Comparison of ENCODE assay signal across 8 cellular contexts in the genomic region with DNA sequence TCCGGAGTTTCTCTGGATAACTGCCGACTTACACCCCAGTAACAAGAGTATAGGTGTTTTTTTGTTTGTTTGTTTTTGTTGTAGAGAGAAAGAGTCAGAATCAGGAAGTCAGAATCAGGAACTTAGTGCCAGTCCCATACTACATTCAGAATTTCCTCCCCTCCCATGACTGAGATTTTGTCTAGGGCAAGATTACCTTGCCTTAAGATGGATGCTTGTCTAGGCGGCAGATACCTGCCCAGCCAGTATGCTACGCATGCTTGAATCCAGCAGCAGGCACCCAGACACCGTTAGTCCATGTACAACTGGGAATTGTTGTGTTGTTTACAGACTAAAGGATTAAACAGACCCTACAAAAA. TPM values are rescaled to one million over a fixed set of nuclear protein-coding genes. Genes with fewer than 3 reads are reported as not detected.
A peak's percentile ranks its signal among the peaks of the same experiment; 100 is the strongest.
DNase-seq lines count a peak whose midpoint lies in the region; TF ChIP-seq lines count a peak whose summit lies in the region.

No MANE protein-coding gene starts in this region.

- WGBS in esophagus muscularis mucosa, result 31% methylated on average over 5 of the region's 5 CpGs

- no peak for TF ChIP-seq EP300 in esophagus muscularis mucosa (IDR thresholded peaks at IDR 0.05)

- peak overlapping the region; percentile 84 for H3K4me2 ChIP-seq in osteoblast (ENCODE audit: insufficient read depth, low read length)

- POLR2A ChIA-PET in GM10248 (lab: Yijun Ruan, JAX), result interaction anchor here (1.5 kb wide), 1 partner anchor 98 kb away, joined by 4 read pairs; no protein-coding TSS in a partner anchor

- DNase-seq in AG09309 (ENCODE audit: low read depth) (no peak), SKM-1 (lab: John Stamatoyannopoulos, UW; ENCODE audit: unreplicated experiment) (peak; percentile 46), esophagus muscularis mucosa (ENCODE audit: extremely low spot score) (no peak), osteoblast (ENCODE audit: insufficient read length, low spot score, missing footprints) (no peak), GM10248 (ENCODE audit: extremely low spot score) (no peak), HK-2 (ENCODE audit: unreplicated experiment) (no peak), KG1 (lab: John Stamatoyannopoulos, UW) (no peak)

- H3K27me3 ChIP-seq in HUES48 (ENCODE audit: control insufficient read depth, insufficient read depth, low read length) (no peaks in the 10 kb centered on the region), esophagus muscularis mucosa (no peaks in the 10 kb centered on the region), osteoblast (ENCODE audit: insufficient read depth, low read length) (no peaks in the 10 kb centered on the region)

- CTCF ChIA-PET in GM10248 (lab: Yijun Ruan, JAX), result interaction anchor here (0.9 to 1.9 kb wide), 12 partner anchors 9 to 376 kb away, joined by 3 to 25 read pairs (median 4); no protein-coding TSS in a partner anchor

- H3K9me3 ChIP-seq in HUES48 (ENCODE audit: control insufficient read depth, insufficient read depth, low read length) (no peaks in the 10 kb centered on the region), esophagus muscularis mucosa (no peaks in the 10 kb centered on the region), osteoblast (ENCODE audit: low read depth, low read length) (no peaks in the 10 kb centered on the region)

- H3K4me3 ChIP-seq in AG09309 (ENCODE audit: control insufficient read depth, low read depth, low read length), result peak overlapping the region; percentile 38
- H3K4me3 ChIP-seq in HUES48 (ENCODE audit: low read depth, low read length), result peak overlapping the region; percentile 51
- peak overlapping the region; percentile 54 to 60 (median 58) for H3K4me3 ChIP-seq in esophagus muscularis mucosa
- H3K4me3 ChIP-seq in osteoblast (ENCODE audit: insufficient read depth, low read length), result peak overlapping the region; percentile 71

- TF ChIP-seq POLR2A in esophagus muscularis mucosa (IDR thresholded peaks at IDR 0.05; ENCODE audit: low read depth), result no peak

- H3K4me1 ChIP-seq in HUES48 (ENCODE audit: control insufficient read depth, insufficient read depth, low read length) (peaks cover 25% of the 10 kb centered on the region), esophagus muscularis mucosa (peaks cover 36 to 74% (median 63%) of the 10 kb centered on the region in 4 donors), osteoblast (ENCODE audit: insufficient read depth, low read length) (peaks cover 29% of the 10 kb centered on the region)

- peak overlapping the region; percentile 89 for H3K27ac ChIP-seq in HUES48 (ENCODE audit: low read depth, low read length)
- H3K27ac ChIP-seq in esophagus muscularis mucosa (replicated peaks in 1 of 4), result peak overlapping the region; percentile 76 to 81 (median 78)
- peak overlapping the region; percentile 82 for H3K27ac ChIP-seq in osteoblast (ENCODE audit: low read depth, low read length)

- peak overlapping the region; percentile 95 for H3K9ac ChIP-seq in HUES48 (ENCODE audit: low read depth, low read length)

- intact Hi-C loops in esophagus muscularis mucosa (cut with DNase I), result no loop called here

- H3K79me2 ChIP-seq in osteoblast (ENCODE audit: insufficient read depth, low read length), result peaks cover 88% of the 10 kb centered on the region

- H3K36me3 ChIP-seq in HUES48 (ENCODE audit: control insufficient read depth, insufficient read depth, low read length) (peaks cover 93% of the 10 kb centered on the region), esophagus muscularis mucosa (peaks cover 10 to 78% (median 56%) of the 10 kb centered on the region in 4 donors), osteoblast (ENCODE audit: insufficient read depth, low read length) (peaks cover 83% of the 10 kb centered on the region)

- H2AFZ ChIP-seq in osteoblast (ENCODE audit: low read length), result peak overlapping the region; percentile 81

- TF ChIP-seq CTCF in AG09309 (IDR thresholded peaks at IDR 0.05; ENCODE audit: control insufficient read depth, insufficient read depth, low read depth, low read length, missing control alignments) (no peak), esophagus muscularis mucosa (IDR thresholded peaks at IDR 0.05) (no peak), osteoblast (IDR thresholded peaks at IDR 0.05; ENCODE audit: extremely low read depth, low read depth, low read length) (no peak), GM10248 (IDR thresholded peaks at IDR 0.05; ENCODE audit: control extremely low read depth, extremely low read depth, low read depth, missing control alignments) (no peak)

- peaks cover 21% of the 10 kb centered on the region for H4K20me1 ChIP-seq in osteoblast (ENCODE audit: insufficient read depth, low read length)

RNA-seq across cellular contexts. Expression of gene XRCC5, which starts 6.1 kb away (rescaled TPM):
- total RNA-seq in esophagus muscularis mucosa (100 to 1,000 TPM; 113 to 149 (median 137) TPM), osteoblast (203 and 204 TPM in 2 replicates)

RNA-seq across cellular contexts. Expression of gene TMEM169, which starts 33.5 kb away (rescaled TPM):
- under 1 TPM; under 0.01 to 0.75 (median 0.51) TPM for total RNA-seq in esophagus muscularis mucosa
- 0.36 and 0.88 TPM in 2 replicates for total RNA-seq in osteoblast

RNA-seq across cellular contexts. Expression of gene PECR, which starts 33.6 kb away (rescaled TPM):
- 10 to 100 TPM in 2 of 4 donors, 1 to 10 TPM in 2; 3.3 to 14.8 (median 10.0) TPM for total RNA-seq in esophagus muscularis mucosa
- total RNA-seq in osteoblast, result 9.7 and 10.1 TPM in 2 replicates
